21 cellular contexts compared by ENCODE assay signal in genomic region chr18:4870177-4870773, GRCh38.
DNase-seq lines count a peak whose midpoint lies in the region; ATAC-seq, FAIRE-seq and TF ChIP-seq lines count a peak whose summit lies in the region.
"Had no signal": no experiment of that assay in that cellular context is flagged by ENCODE, and none has a peak within 500 bp of the region (broad histone marks: within the 10 kb centered on the region; RNA-seq: fewer than 3 reads in every experiment).

No MANE protein-coding gene starts in this region.

- H4K91ac ChIP-seq in H9 (ENCODE audit: insufficient read length, low read depth, low read length) = no peak overlapping the region

- H3K14ac ChIP-seq in H9 (ENCODE audit: insufficient read depth, low read length) = no peak overlapping the region

- H2BK5ac ChIP-seq in H9 (ENCODE audit: insufficient read length, low read length) = no peak overlapping the region

- no peak overlapping the region for H2BK12ac ChIP-seq in H9 (ENCODE audit: insufficient read length, low read depth, low read length)

- peak overlapping the region; percentile 49 for H2BK20ac ChIP-seq in H9 (ENCODE audit: low read depth, low read length, poor library complexity, severe bottlenecking)

- no peak overlapping the region for H3K4me2 ChIP-seq in H9 (ENCODE audit: insufficient read depth, insufficient read length, low read length)
- H3K4me2 ChIP-seq: PC-9 had no signal

- no peak overlapping the region for H3T11ph ChIP-seq in H9 (ENCODE audit: low read length)

- CTCF ChIA-PET in activated CD4-positive, alpha-beta T cell treated with anti-CD3 and anti-CD28 coated beads for 36 hours (lab: Charles Lee) = no interaction called here
- CTCF ChIA-PET in CD8-positive, alpha-beta memory T cell (lab: Charles Lee) = no interaction called here

- no peak overlapping the region for H3K27ac Mint-ChIP-seq in activated CD4-positive, alpha-beta T cell treated with anti-CD3 and anti-CD28 coated beads for 36 hours
- H3K27ac Mint-ChIP-seq in H9 = peak overlapping the region; percentile 30 to 54 (median 41); a peak in 3 of 7 replicates
- H3K27ac Mint-ChIP-seq in CD8-positive, alpha-beta memory T cell = no peak overlapping the region
- H3K27ac Mint-ChIP-seq: CD14-positive monocyte had no signal

- H4K5ac ChIP-seq in H9 (ENCODE audit: insufficient read length, low read depth, low read length) = no peak overlapping the region

- no peak overlapping the region for H2BK15ac ChIP-seq in H9 (ENCODE audit: low read depth, low read length)

- no CpG with 5 or more reads among the region's 4 CpGs for WGBS in H9 (ENCODE audit: extremely low coverage, insufficient read length, low lambda C conversion rate)

- no peaks in the 10 kb centered on the region for H3K79me1 ChIP-seq in H9 (ENCODE audit: insufficient read depth, low read depth, low read length, poor library complexity, severe bottlenecking)

- H3K4me3 Mint-ChIP-seq in activated CD4-positive, alpha-beta T cell treated with anti-CD3 and anti-CD28 coated beads for 36 hours = no peak overlapping the region
- no peak overlapping the region for H3K4me3 Mint-ChIP-seq in H9
- H3K4me3 Mint-ChIP-seq in CD8-positive, alpha-beta memory T cell = no peak overlapping the region
- H3K4me3 Mint-ChIP-seq: CD14-positive monocyte had no signal

- no peak overlapping the region for H3K23ac ChIP-seq in H9 (ENCODE audit: insufficient read length, low read depth, low read length)

- peaks cover 30% of the 10 kb centered on the region for H3K9me3 Mint-ChIP-seq in activated CD4-positive, alpha-beta T cell treated with anti-CD3 and anti-CD28 coated beads for 36 hours (ENCODE audit: low read depth)
- H3K9me3 Mint-ChIP-seq in H9 = peaks cover 37 to 40% of the 10 kb centered on the region in 2 experiments
- peaks cover 9 to 28% (median 15%) of the 10 kb centered on the region in 5 donors for H3K9me3 Mint-ChIP-seq in CD8-positive, alpha-beta memory T cell

- no peaks in the 10 kb centered on the region for H3K9me3 ChIP-seq in H9 (ENCODE audit: control insufficient read depth, low read depth, low read length)
- no peaks in the 10 kb centered on the region for H3K9me3 ChIP-seq in CD8-positive, alpha-beta memory T cell (ENCODE audit: low read length)

- no peak overlapping the region for H3K4ac ChIP-seq in H9 (ENCODE audit: low read depth, low read length)

- H3K27me3 ChIP-seq in H9 (ENCODE audit: insufficient read depth, low read length) = no peaks in the 10 kb centered on the region
- H3K27me3 ChIP-seq in bronchial epithelial cell (ENCODE audit: control insufficient read depth, insufficient read depth, low read length) = no peaks in the 10 kb centered on the region
- H3K27me3 ChIP-seq in CD8-positive, alpha-beta memory T cell (ENCODE audit: insufficient read depth, low read length, poor library complexity, severe bottlenecking) = no peaks in the 10 kb centered on the region

- H3K18ac ChIP-seq in H9 (ENCODE audit: insufficient read length, low read depth, low read length) = peak overlapping the region; percentile 58

- DNase-seq in activated CD4-positive, alpha-beta T cell treated with anti-CD3 and anti-CD28 coated beads for 36 hours = peak; percentile 7
- DNase-seq in activated CD4-positive, alpha-beta T cell treated with anti-CD3 and anti-CD28 coated beads, Interleukin-2, amount 50 U/mL, for 48 hours = no peak
- DNase-seq in H9 (peak; percentile 55), bronchial epithelial cell (ENCODE audit: low read depth) (peak; percentile 0), kidney tubule cell (ENCODE audit: low spot score) (peak; percentile 8)
- DNase-seq in CD8-positive, alpha-beta memory T cell = no peak
- DNase-seq in stimulated activated CD4-positive, alpha-beta T cell treated with anti-CD3 and anti-CD28 coated beads, Interleukin-1b, Interleukin-23, amount 100 ng/mL, for 48 hours = no peak
- DNase-seq: 8988T, EL, GOT3, KBM-7, NCI-H1417 treated with DMSO at 0.1 percent for 48 hours, NCI-H187 treated with DMSO at 0.1 percent for 48 hours, NCI-H226, NCI-H524 treated with DMSO at 0.1 percent for 48 hours, PC-9 had no signal

- H4K20me1 ChIP-seq in H9 (ENCODE audit: control insufficient read depth, insufficient read depth, insufficient read length) = no peaks in the 10 kb centered on the region

- no peak overlapping the region for H2BK120ac ChIP-seq in H9 (ENCODE audit: low read depth, low read length, poor library complexity, severe bottlenecking)

- H3K27me3 Mint-ChIP-seq in activated CD4-positive, alpha-beta T cell treated with anti-CD3 and anti-CD28 coated beads for 36 hours = no peaks in the 10 kb centered on the region
- H3K27me3 Mint-ChIP-seq in H9 (ENCODE audit: low read depth) = 0 out of 2 replicates have a peak, but pooled peaks cover 1% of the 10 kb centered on the region
- H3K27me3 Mint-ChIP-seq in CD8-positive, alpha-beta memory T cell = no peaks in the 10 kb centered on the region

- no peak overlapping the region for H3K4me3 ChIP-seq in bronchial epithelial cell (ENCODE audit: low read depth, low read length)
- H3K4me3 ChIP-seq in CD8-positive, alpha-beta memory T cell (ENCODE audit: low read length) = no peak overlapping the region
- H3K4me3 ChIP-seq: GM12878, PC-9 had no signal

- H3K23me2 ChIP-seq in H9 (ENCODE audit: insufficient read length, low read depth, low read length, poor library complexity, severe bottlenecking) = no peaks in the 10 kb centered on the region

- no peak overlapping the region for H3K27ac ChIP-seq in H9 (ENCODE audit: insufficient read length, low read depth, low read length)
- no peak overlapping the region for H3K27ac ChIP-seq in CD8-positive, alpha-beta memory T cell (ENCODE audit: low read depth, low read length)
- H3K27ac ChIP-seq: PC-9 had no signal

- no peak overlapping the region for H2AK5ac ChIP-seq in H9 (ENCODE audit: insufficient read length, low read length)

- no peaks in the 10 kb centered on the region for H3K79me2 ChIP-seq in H9 (ENCODE audit: insufficient read depth, low read length)

- no peaks in the 10 kb centered on the region for H3K36me3 ChIP-seq in bronchial epithelial cell (ENCODE audit: control insufficient read depth, insufficient read depth, low read length)
- H3K36me3 ChIP-seq in CD8-positive, alpha-beta memory T cell (ENCODE audit: insufficient read depth, low read length) = no peaks in the 10 kb centered on the region

- no peak overlapping the region for H2AFZ ChIP-seq in H9 (ENCODE audit: low read length)
- H2AFZ ChIP-seq: PC-9 had no signal

- ATAC-seq in activated CD4-positive, alpha-beta T cell treated with anti-CD3 and anti-CD28 coated beads for 36 hours = peak; percentile 51
- no peak for ATAC-seq in GM21723 (IDR thresholded peaks at IDR 0.05; ENCODE audit: unreplicated experiment)
- ATAC-seq: GM12878, HepG2 had no signal

- no peaks in the 10 kb centered on the region; the same call in 1 of the 2 replicates for H3K4me1 ChIP-seq in H9 (ENCODE audit: insufficient read depth, low read length)
- H3K4me1 ChIP-seq in CD8-positive, alpha-beta memory T cell (ENCODE audit: insufficient read depth, low read length) = no peaks in the 10 kb centered on the region

- H4K8ac ChIP-seq in H9 (replicated peaks; ENCODE audit: insufficient read length, low read depth, low read length) = no peak overlapping the region

- H3K56ac ChIP-seq in H9 (ENCODE audit: insufficient read length, low read depth, low read length) = no peak overlapping the region

- TF ChIP-seq CTCF in H9 (conservative IDR thresholded peaks at IDR 0.05) = no peak
- TF ChIP-seq CTCF in bronchial epithelial cell (IDR thresholded peaks at IDR 0.05; ENCODE audit: insufficient read depth, low read length, severe bottlenecking) = no peak

- POLR2A ChIA-PET in activated CD4-positive, alpha-beta T cell treated with anti-CD3 and anti-CD28 coated beads for 36 hours (lab: Charles Lee) = no interaction called here
- POLR2A ChIA-PET in CD8-positive, alpha-beta memory T cell (lab: Charles Lee) = no interaction called here

- no peak overlapping the region for H3K9ac ChIP-seq in H9 (ENCODE audit: extremely low read depth, insufficient read length, low read length)

- intact Hi-C loops in activated CD4-positive, alpha-beta T cell treated with anti-CD3 and anti-CD28 coated beads for 36 hours (cut with DNase I, micrococcal nuclease) = no loop called here

- H3K4me1 Mint-ChIP-seq in activated CD4-positive, alpha-beta T cell treated with anti-CD3 and anti-CD28 coated beads for 36 hours = no peaks in the 10 kb centered on the region
- H3K4me1 Mint-ChIP-seq in H9 = peaks cover 37 to 48% of the 10 kb centered on the region in 2 experiments
- no peaks in the 10 kb centered on the region for H3K4me1 Mint-ChIP-seq in CD8-positive, alpha-beta memory T cell
- H3K4me1 Mint-ChIP-seq: CD14-positive monocyte had no signal

- no peaks in the 10 kb centered on the region for H3K36me3 Mint-ChIP-seq in activated CD4-positive, alpha-beta T cell treated with anti-CD3 and anti-CD28 coated beads for 36 hours (ENCODE audit: low read depth)
- peaks cover 17 to 57% (median 33%) of the 10 kb centered on the region in 3 experiments for H3K36me3 Mint-ChIP-seq in H9 (ENCODE audit: insufficient read depth in 1 of 3, low read depth in 3 of 3)
- no peaks in the 10 kb centered on the region for H3K36me3 Mint-ChIP-seq in CD8-positive, alpha-beta memory T cell
- H3K36me3 Mint-ChIP-seq: CD14-positive monocyte had no signal

- no peak for FAIRE-seq in bronchial epithelial cell (lab: Jason Lieb, UNC)
- FAIRE-seq: GM12878, GM19239, HepG2 had no signal

Comparison
In these comparisons a context has a peak if more than half of its experiments do, and no peak if none do; other contexts are left out.
1. DNase-seq: peak in activated CD4-positive, alpha-beta T cell treated with anti-CD3 and anti-CD28 coated beads for 36 hours (single experiment), H9 (single experiment), bronchial epithelial cell (single experiment) and kidney tubule cell (single experiment); none in activated CD4-positive, alpha-beta T cell treated with anti-CD3 and anti-CD28 coated beads, Interleukin-2, amount 50 U/mL, for 48 hours (0 of 2), CD8-positive, alpha-beta memory T cell (0 of 5) and stimulated activated CD4-positive, alpha-beta T cell treated with anti-CD3 and anti-CD28 coated beads, Interleukin-1b, Interleukin-23, amount 100 ng/mL, for 48 hours (single experiment).
2. H3K27ac Mint-ChIP-seq: peak in H9 (3 of 3); none in activated CD4-positive, alpha-beta T cell treated with anti-CD3 and anti-CD28 coated beads for 36 hours (single experiment) and CD8-positive, alpha-beta memory T cell (0 of 8).